Comparison of ENCODE assay signal across 8 cellular contexts in the genomic region with DNA sequence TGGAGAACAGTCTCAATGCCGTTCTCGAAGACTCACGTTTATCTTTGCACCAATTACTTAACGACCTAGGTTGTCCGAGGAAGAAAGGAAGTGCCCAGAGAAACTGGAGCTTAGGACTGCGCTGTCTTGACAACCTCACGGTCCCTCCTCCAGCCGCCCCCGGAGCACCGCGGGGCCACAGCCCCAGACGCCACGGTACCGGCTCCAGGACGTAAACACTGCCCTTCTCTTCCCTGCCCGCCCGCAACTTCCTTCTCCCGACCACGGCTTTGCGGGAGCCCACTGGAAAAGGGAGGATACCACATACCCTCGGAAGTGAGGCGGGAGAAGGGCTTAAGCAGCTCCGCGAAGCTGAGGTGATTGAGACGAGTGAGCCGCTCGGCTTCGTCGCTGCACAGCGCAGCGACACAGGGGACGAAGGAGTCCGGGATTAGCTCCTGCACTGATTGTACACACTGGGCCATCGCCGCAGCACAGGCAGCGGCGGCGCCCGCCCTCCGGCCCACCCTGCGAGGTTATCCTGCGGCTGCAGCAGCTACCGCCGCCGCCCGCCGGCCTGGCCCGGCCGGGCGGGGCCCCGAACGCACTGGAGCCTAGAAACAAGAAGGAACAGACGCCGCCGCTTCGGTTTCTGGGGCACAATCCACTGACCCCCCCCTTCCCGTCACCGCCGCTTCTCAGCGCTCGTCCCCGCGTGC. TPM values are rescaled to one million over a fixed set of nuclear protein-coding genes. Genes with fewer than 3 reads are reported as not detected.
DNase-seq lines count a peak whose midpoint lies in the region; ATAC-seq and TF ChIP-seq lines count a peak whose summit lies in the region.

No MANE protein-coding gene starts in this region.

- ATAC-seq in GM18508 (IDR thresholded peaks at IDR 0.05; ENCODE audit: insufficient read depth, unreplicated experiment) (peak; percentile 18), HG02943 (IDR thresholded peaks at IDR 0.05; ENCODE audit: low read depth, unreplicated experiment) (peak; percentile 36), left cardiac atrium (peak; percentile 51 to 71)

- CTCF ChIA-PET in AG04450 (lab: Charles Lee) = interaction anchor here (0.7 to 1.8 kb wide), 4 partner anchors 17 to 607 kb away, joined by 3 to 6 read pairs (median 4); no protein-coding TSS in a partner anchor

- no peaks in the 10 kb centered on the region for H3K27me3 ChIP-seq in AG04450 (ENCODE audit: control insufficient read depth, insufficient read depth, low read length)

- no peak for DNase-seq in AG04450 (ENCODE audit: low read depth, low spot score)
- DNase-seq in NCI-H510A treated with DMSO at 0.1 percent for 48 hours (lab: John Stamatoyannopoulos, UW) = peak; percentile 82
- DNase-seq in left cardiac atrium = peak; percentile 29
- peak; percentile 84 for DNase-seq in posterior vena cava (ENCODE audit: low spot score)
- DNase-seq in NK-92 (lab: John Stamatoyannopoulos, UW; ENCODE audit: unreplicated experiment) = no peak

- no peaks in the 10 kb centered on the region for H3K9me3 Mint-ChIP-seq in activated naive CD8-positive, alpha-beta T cell (ENCODE audit: low read depth)

- peak overlapping the region; percentile 99 for H3K27ac Mint-ChIP-seq in activated naive CD8-positive, alpha-beta T cell

- H3K4me3 ChIP-seq in AG04450 (ENCODE audit: low read depth, low read length) = peak overlapping the region; percentile 95

- H3K27me3 Mint-ChIP-seq in activated naive CD8-positive, alpha-beta T cell = no peaks in the 10 kb centered on the region

- no peaks in the 10 kb centered on the region; the same call in 1 of the 2 replicates for H3K9me3 ChIP-seq in AG04450 (ENCODE audit: control insufficient read depth, insufficient read depth, low read length)

- peaks cover 46% of the 10 kb centered on the region for H3K4me1 Mint-ChIP-seq in activated naive CD8-positive, alpha-beta T cell (ENCODE audit: low read depth)

- peak overlapping the region; percentile 100 for H3K4me3 Mint-ChIP-seq in activated naive CD8-positive, alpha-beta T cell

- TF ChIP-seq CTCF in AG04450 (IDR thresholded peaks at IDR 0.05; ENCODE audit: low read depth, low read length) = no peak

- intact Hi-C loops in left cardiac atrium (cut with DNase I) (no loop called here), posterior vena cava (cut with DNase I) (loop anchor here in 1 of 2 donors (10.0 kb wide), 1 partner anchor 142 kb away; no protein-coding TSS in a partner anchor)

- peak overlapping the region; percentile 88 for H3K27ac ChIP-seq in AG04450 (ENCODE audit: low read depth, low read length)

- no peaks in the 10 kb centered on the region for H3K36me3 Mint-ChIP-seq in activated naive CD8-positive, alpha-beta T cell

- POLR2A ChIA-PET in AG04450 (lab: Yijun Ruan, JAX) = interaction anchor here (0.9 to 1.5 kb wide), 6 partner anchors 35 to 528 kb away, joined by 3 to 8 read pairs (median 4); a partner anchor contains a TSS

RNA-seq across cellular contexts. Expression of a gene that starts 0.5 kb away (rescaled TPM):
- polyA plus RNA-seq in AG04450 (2011; rRNA removed) = 52.3 and 57.6 TPM in 2 replicates
- 53.5 and 83.8 TPM in 2 replicates for polyA minus RNA-seq in AG04450 (2011; rRNA and poly(A)+ RNA removed)
- 10 to 100 TPM; 30.7 to 35.5 TPM for total RNA-seq in left cardiac atrium
- 10 to 100 TPM; 34.1 to 46.3 TPM for total RNA-seq in posterior vena cava

Comparison
In these comparisons a context has a peak if more than half of its experiments do, and no peak if none do; other contexts are left out.
1. DNase-seq: peak in NCI-H510A treated with DMSO at 0.1 percent for 48 hours (single experiment), left cardiac atrium (single experiment) and posterior vena cava (single experiment); none in AG04450 (single experiment) and NK-92 (single experiment).
2. Peak in every context shown above with its lines, with median percentiles within 50 percentile points of each other: ATAC-seq.